In the genomic region with DNA sequence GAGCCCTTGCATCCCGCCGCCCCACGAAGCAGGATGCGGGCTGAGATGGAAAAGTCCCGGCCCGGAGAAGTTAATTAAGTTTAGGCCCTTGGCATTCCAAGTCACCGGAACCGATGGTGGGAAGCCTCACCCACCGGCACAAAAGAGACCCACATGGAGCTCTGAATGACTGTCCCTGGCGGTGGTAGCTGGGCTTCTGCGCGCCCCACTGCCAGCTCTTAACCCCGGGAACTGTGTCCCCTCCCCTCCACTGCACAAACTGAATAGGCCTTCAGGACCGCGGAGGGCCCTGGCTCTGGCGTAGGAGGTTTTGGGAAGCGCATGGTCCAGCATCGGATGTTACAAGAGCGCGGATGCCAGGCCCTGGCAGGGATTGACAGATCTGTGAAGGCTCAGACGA, we compare ENCODE assay signal across 24 cellular contexts.
"Had no signal": no experiment of that assay in that cellular context is flagged by ENCODE, and none has a peak within 500 bp of the region (broad histone marks: within the 10 kb centered on the region; RNA-seq: fewer than 3 reads in every experiment).

No MANE protein-coding gene starts in this region.

- H3K9me3 ChIP-seq: colonic mucosa, gastroesophageal sphincter, lower lobe of right lung, testis, vagina had no signal

- H3K4me1 Mint-ChIP-seq: activated naive CD8-positive, alpha-beta T cell treated with anti-CD3 and anti-CD28 coated beads, Interleukin-2, amount 10 ng/mL, durations not matched to agents 7 days and 5 days; naive thymus-derived CD4-positive, alpha-beta T cell; T-helper 17 cell had no signal

- H3K4me1 ChIP-seq: colonic mucosa, lower lobe of right lung, testis, vagina had no signal

- H3K27me3 ChIP-seq: colonic mucosa, gastroesophageal sphincter, testis, vagina had no signal

- H3K9me3 Mint-ChIP-seq: activated CD4-positive, alpha-beta memory T cell treated with anti-CD3 and anti-CD28 coated beads for 36 hours; activated naive CD4-positive, alpha-beta T cell treated with anti-CD3 and anti-CD28 coated beads for 36 hours; activated naive CD8-positive, alpha-beta T cell treated with anti-CD3 and anti-CD28 coated beads, Interleukin-2, amount 10 ng/mL, durations not matched to agents 7 days and 5 days; activated T-cell treated with anti-CD3 and anti-CD28 coated beads, Interleukin-2, amount 50 U/mL, for 72 hours; neural crest cell; type B pancreatic cell had no signal

- H3K36me3 Mint-ChIP-seq: activated CD4-positive, alpha-beta memory T cell treated with anti-CD3 and anti-CD28 coated beads for 36 hours; activated naive CD8-positive, alpha-beta T cell treated with anti-CD3 and anti-CD28 coated beads, Interleukin-2, amount 10 ng/mL, durations not matched to agents 7 days and 5 days; naive thymus-derived CD4-positive, alpha-beta T cell had no signal

- H3K4me3 ChIP-seq: colonic mucosa, gastroesophageal sphincter, lower lobe of right lung, vagina had no signal

- H3K27ac Mint-ChIP-seq: activated CD4-positive, alpha-beta memory T cell treated with anti-CD3 and anti-CD28 coated beads for 36 hours; activated naive CD4-positive, alpha-beta T cell treated with anti-CD3 and anti-CD28 coated beads for 36 hours; activated naive CD8-positive, alpha-beta T cell treated with anti-CD3 and anti-CD28 coated beads, Interleukin-2, amount 10 ng/mL, durations not matched to agents 7 days and 5 days; activated T-cell treated with anti-CD3 and anti-CD28 coated beads, Interleukin-2, amount 50 U/mL, for 72 hours; naive thymus-derived CD4-positive, alpha-beta T cell; progenitor cell of endocrine pancreas; T-helper 17 cell; type B pancreatic cell had no signal

- H3K27ac ChIP-seq: colonic mucosa, dorsolateral prefrontal cortex, gastroesophageal sphincter, lower lobe of right lung, testis, vagina had no signal

- DNase-seq: activated CD4-positive, alpha-beta memory T cell treated with anti-CD3 and anti-CD28 coated beads for 36 hours; activated CD4-positive, alpha-beta T cell treated with anti-CD3 and anti-CD28 coated beads for 48 hours; activated CD4-positive, CD25-positive, alpha-beta regulatory T cell; activated effector memory CD4-positive, alpha-beta T cell treated with Interleukin-2 at 50 U/mL for 16 hours; activated naive CD4-positive, alpha-beta T cell treated with anti-CD3 and anti-CD28 coated beads for 36 hours; activated naive CD8-positive, alpha-beta T cell treated with anti-CD3 and anti-CD28 coated beads, Interleukin-2, amount 10 ng/mL, durations not matched to agents 7 days and 5 days; activated T-cell treated with anti-CD3 and anti-CD28 coated beads, Interleukin-2, amount 50 U/mL, for 72 hours; amniotic stem cell; central memory CD4-positive, alpha-beta T cell; colonic mucosa; kidney; lower lobe of right lung; naive thymus-derived CD4-positive, alpha-beta T cell; stimulated activated CD4-positive, alpha-beta T cell treated with anti-CD3 and anti-CD28 coated beads, Interleukin-2, amount 100 ng/mL, for 48 hours; stimulated activated naive CD4-positive, alpha-beta T cell; T-helper 17 cell; testis had no signal

- ATAC-seq: activated T-cell treated with anti-CD3 and anti-CD28 coated beads, Interleukin-2, amount 50 U/mL, for 72 hours; gastroesophageal sphincter; left lobe of liver; lower lobe of right lung; naive thymus-derived CD4-positive, alpha-beta T cell; T-helper 17 cell had no signal

- H3K36me3 ChIP-seq: colonic mucosa, gastroesophageal sphincter, lower lobe of right lung, vagina had no signal

- H3K4me3 Mint-ChIP-seq: activated CD4-positive, alpha-beta memory T cell treated with anti-CD3 and anti-CD28 coated beads for 36 hours; activated naive CD4-positive, alpha-beta T cell treated with anti-CD3 and anti-CD28 coated beads for 36 hours; activated naive CD8-positive, alpha-beta T cell treated with anti-CD3 and anti-CD28 coated beads, Interleukin-2, amount 10 ng/mL, durations not matched to agents 7 days and 5 days; activated T-cell treated with anti-CD3 and anti-CD28 coated beads, Interleukin-2, amount 50 U/mL, for 72 hours; naive thymus-derived CD4-positive, alpha-beta T cell; neural crest cell; T-helper 17 cell; type B pancreatic cell had no signal
